ENCODE assay signal across 16 cellular contexts in the genomic region with DNA sequence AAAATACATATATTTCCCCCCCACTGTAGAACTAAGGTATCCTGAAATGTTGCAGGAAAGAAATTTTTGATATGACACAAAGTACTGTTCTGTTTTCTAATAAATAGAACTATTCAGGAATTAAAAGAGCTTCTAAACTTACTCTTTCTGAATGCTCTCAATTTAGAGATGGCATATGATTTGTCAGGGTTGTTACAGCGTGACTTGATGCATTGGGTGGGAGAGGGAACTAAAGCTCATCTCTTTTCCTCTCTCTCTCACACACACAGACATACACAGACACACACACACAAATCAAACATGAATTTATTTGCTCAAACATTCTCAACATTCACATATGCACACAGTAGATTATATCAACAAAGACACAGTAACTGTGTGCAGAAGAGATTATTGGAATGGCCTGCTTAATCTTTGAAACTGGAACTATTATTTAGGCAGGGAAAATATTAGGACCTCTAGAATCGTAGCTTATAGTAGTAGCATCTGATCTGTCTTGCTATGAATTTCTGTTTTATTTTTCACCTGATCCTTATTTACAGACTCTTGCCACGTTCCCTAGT.
DNase-seq lines count a peak whose midpoint lies in the region; ATAC-seq and TF ChIP-seq lines count a peak whose summit lies in the region.
"Had no signal": no experiment of that assay in that cellular context is flagged by ENCODE, and none has a peak within 500 bp of the region (broad histone marks: within the 10 kb centered on the region; RNA-seq: fewer than 3 reads in every experiment).

No MANE protein-coding gene starts in this region.

- no peaks in the 10 kb centered on the region for H3K4me1 ChIP-seq in PC-9 (replicated peaks; ENCODE audit: insufficient read depth)

- H2AFZ ChIP-seq in PC-9, result 0 out of 2 replicates have a peak overlapping the region, but pooled peaks have one; percentile 46
- H2AFZ ChIP-seq: GM23248 had no signal

- intact Hi-C loops in PC-9 (cut with micrococcal nuclease; ENCODE audit: unreplicated experiment), result no loop called here
- intact Hi-C loops in left colon (cut with DNase I, micrococcal nuclease), result no loop called here
- intact Hi-C loops in cardiac septum (cut with DNase I), result no loop called here

- no TSS peak for BruUV-seq in PC-9 (replicated peaks; lab: Mats Ljungman, UMichigan)

- no peak overlapping the region for H3K4me2 ChIP-seq in PC-9

- no peak for TF ChIP-seq CTCF in PC-9 (conservative IDR thresholded peaks at IDR 0.05)

- H3K27ac ChIP-seq in PC-9, result no peak overlapping the region
- H3K27ac ChIP-seq: GM23248 had no signal

- H3K9me2 ChIP-seq in PC-9 (ENCODE audit: insufficient read depth), result no peaks in the 10 kb centered on the region

- H3K79me2 ChIP-seq in PC-9 (ENCODE audit: low read depth), result no peaks in the 10 kb centered on the region

- H3K27me3 ChIP-seq in PC-9 (ENCODE audit: insufficient read depth, low read depth), result no peaks in the 10 kb centered on the region

- no peaks in the 10 kb centered on the region for H3F3A ChIP-seq in PC-9 (ENCODE audit: insufficient read depth, low read depth)

- POLR2A ChIA-PET in PC-9 (lab: Charles Lee; ENCODE audit: unreplicated experiment), result no interaction called here

- H3K9me3 ChIP-seq in PC-9 (ENCODE audit: insufficient read depth, low read depth), result no peaks in the 10 kb centered on the region

- H4K20me1 ChIP-seq in PC-9 (ENCODE audit: insufficient read depth), result no peaks in the 10 kb centered on the region

- CTCF ChIA-PET in PC-9 (lab: Charles Lee), result no interaction called here

- H3K4me3 ChIP-seq in PC-9, result no peak overlapping the region
- H3K4me3 ChIP-seq: GM23248 had no signal

- peak; percentile 20 for DNase-seq in NCI-H748 (lab: John Stamatoyannopoulos, UW; ENCODE audit: unreplicated experiment)
- DNase-seq in NCI-H748 treated with DMSO at 0.1 percent for 48 hours (lab: John Stamatoyannopoulos, UW), result no peak
- no peak for DNase-seq in PC-9
- DNase-seq in SHP77 treated with DMSO at 0.1 percent for 48 hours (lab: John Stamatoyannopoulos, UW), result peak; percentile 19
- peak; percentile 22 for DNase-seq in epidermal melanocyte (ENCODE audit: insufficient read length, low spot score)
- no peak for DNase-seq in left colon
- DNase-seq in HCEC 1CT, result no peak
- no peak for DNase-seq in cardiac septum (ENCODE audit: low spot score)
- DNase-seq: C1 segment of cervical spinal cord; Calu3; CD4-positive, alpha-beta memory T cell; COR-L47; DND-41; GM23248; H7 had no signal

- ATAC-seq in left colon, result no peak
- ATAC-seq: HCT116 had no signal

- no peaks in the 10 kb centered on the region for H3K36me3 ChIP-seq in PC-9 (ENCODE audit: low read depth)

Comparison
In these comparisons a context has a peak if more than half of its experiments do, and no peak if none do; other contexts are left out.
1. DNase-seq: peak in NCI-H748 (single experiment), SHP77 treated with DMSO at 0.1 percent for 48 hours (single experiment) and epidermal melanocyte (single experiment); none in NCI-H748 treated with DMSO at 0.1 percent for 48 hours (single experiment), PC-9 (0 of 2), left colon (0 of 2), HCEC 1CT (single experiment) and cardiac septum (single experiment).